ENCODE assay signal across 24 cellular contexts in the genomic region with DNA sequence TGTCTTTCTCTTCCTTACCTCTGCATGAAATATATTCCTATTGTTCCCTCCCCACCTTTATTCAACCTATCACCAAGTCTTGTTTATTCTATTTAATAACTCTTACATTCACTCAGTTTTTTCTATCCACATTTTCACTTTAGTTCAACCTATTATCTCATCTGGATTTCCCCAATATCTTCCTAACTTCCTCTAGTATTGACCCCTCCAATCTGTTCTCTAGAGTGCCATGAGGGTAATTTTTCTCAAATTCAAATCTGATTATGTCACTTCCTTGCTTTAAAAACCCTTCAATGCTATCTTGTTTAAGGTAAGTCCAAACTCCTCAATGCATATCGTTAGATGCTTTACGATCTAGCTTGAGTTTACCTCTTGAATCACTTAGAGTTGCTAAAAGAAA.
"Had no signal": no experiment of that assay in that cellular context is flagged by ENCODE, and none has a peak within 500 bp of the region (broad histone marks: within the 10 kb centered on the region; RNA-seq: fewer than 3 reads in every experiment).

No MANE protein-coding gene starts in this region.

- H3K4me1 ChIP-seq: Peyer's patch, SJSA1 had no signal

- H3K27ac ChIP-seq: PC-9, Peyer's patch, SJSA1, SK-N-MC had no signal

- H3K4me3 ChIP-seq: MG63, PC-9, Peyer's patch, SJSA1, SK-N-MC had no signal

- H3K4me2 ChIP-seq: PC-9 had no signal

- DNase-seq: Karpas-422; KBM-7; MG63; NCI-H1092 treated with DMSO at 0.1 percent for 48 hours; NCI-H1436; NCI-H187; NCI-H2029; NCI-H2081 treated with DMSO at 0.1 percent for 48 hours; NCI-H2171; NCI-H226; NCI-H446; NCI-H510A; NCI-H524 treated with DMSO at 0.1 percent for 48 hours; NCI-H69; NCI-H774; NK-92 treated with Interleukin-12 subunit alpha and Interleukin-12 subunit beta, amount 100 ng/mL, for 24 hours; OCI-M1; PC-9; Peyer's patch; SHP77 treated with DMSO at 0.1 percent for 48 hours; T-helper 2 cell had no signal

- H3K27me3 ChIP-seq: MG63, Peyer's patch, SJSA1 had no signal

- H2AFZ ChIP-seq: PC-9 had no signal

- H3K36me3 ChIP-seq: MG63, Peyer's patch, SJSA1 had no signal

- H3K9me3 ChIP-seq: MG63, Peyer's patch, SJSA1 had no signal

- ATAC-seq: Right ventricle myocardium inferior had no signal
